In the genomic region with DNA sequence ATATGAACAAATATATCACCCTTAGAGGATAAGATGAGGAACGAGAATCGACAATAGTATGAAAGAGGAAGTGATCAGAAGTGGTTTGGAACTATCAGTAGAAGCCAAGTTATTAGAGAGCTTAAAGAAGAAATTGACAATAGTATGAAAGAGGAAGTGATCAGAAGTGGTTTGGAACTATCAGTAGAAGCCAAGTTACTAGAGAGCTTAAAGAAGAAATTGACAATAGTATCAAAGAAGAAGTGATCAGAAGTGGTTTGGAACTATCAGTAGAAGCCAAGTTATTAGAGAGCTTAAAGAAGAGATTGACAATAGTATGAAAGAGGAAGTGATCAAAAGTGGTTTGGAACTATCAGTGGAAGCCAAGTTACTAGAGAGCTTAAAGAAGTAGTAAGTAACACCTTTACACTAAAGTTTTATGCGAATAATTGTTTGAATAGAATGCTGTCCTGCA, we compare ENCODE assay signal across 12 cellular contexts.
A peak's percentile ranks its signal among the peaks of the same experiment; 100 is the strongest.
DNase-seq lines count a peak whose midpoint lies in the region; ATAC-seq, FAIRE-seq and TF ChIP-seq lines count a peak whose summit lies in the region.
"Had no signal": no experiment of that assay in that cellular context is flagged by ENCODE, and none has a peak within 500 bp of the region (broad histone marks: within the 10 kb centered on the region; RNA-seq: fewer than 3 reads in every experiment).

No MANE protein-coding gene starts in this region.

- DNase-seq in GM12892 (ENCODE audit: insufficient read length) (no peak), nucleus accumbens (lab: John Stamatoyannopoulos, UW) (no peak), DMS153 treated with DMSO at 0.1 percent for 48 hours (lab: John Stamatoyannopoulos, UW; ENCODE audit: unreplicated experiment) (no peak), CD1c-positive myeloid dendritic cell (ENCODE audit: extremely low spot score) (no peak)
- DNase-seq: NCI-H446 treated with DMSO at 0.1 percent for 48 hours; pancreas; stimulated activated CD4-positive, alpha-beta T cell treated with anti-CD3 and anti-CD28 coated beads, Interleukin-2, amount 100 ng/mL, for 24 hours; stimulated activated naive CD8-positive, alpha-beta T cell treated with anti-CD3 and anti-CD28 coated beads, Interleukin-15, amount 100 ng/mL, for 72 hours had no signal

- peak; percentile 82 for ATAC-seq in GM19397 (IDR thresholded peaks at IDR 0.05; ENCODE audit: unreplicated experiment)
- ATAC-seq in HG02870 (IDR thresholded peaks at IDR 0.05; ENCODE audit: unreplicated experiment): peak; percentile 81
- ATAC-seq in HG03521 (IDR thresholded peaks at IDR 0.05; ENCODE audit: unreplicated experiment): peak; percentile 87
- no peak for ATAC-seq in HG02763 (IDR thresholded peaks at IDR 0.05; ENCODE audit: unreplicated experiment)
- ATAC-seq: pancreas; stimulated activated naive CD8-positive, alpha-beta T cell treated with anti-CD3 and anti-CD28 coated beads, Interleukin-15, amount 100 ng/mL, for 72 hours had no signal

- peak; percentile 78 for FAIRE-seq in GM12892 (lab: Jason Lieb, UNC)
- FAIRE-seq: pancreas had no signal

- TF ChIP-seq POLR2A in GM12892 (IDR thresholded peaks at IDR 0.05; ENCODE audit: low read depth, low read length): no peak
